8 cellular contexts compared by ENCODE assay signal in genomic region chr9:128690684-128691034, GRCh38. TPM values are rescaled to one million over a fixed set of nuclear protein-coding genes. Genes with fewer than 3 reads are reported as not detected.
A peak's percentile ranks its signal among the peaks of the same experiment; 100 is the strongest.
DNase-seq lines count a peak whose midpoint lies in the region; ATAC-seq, FAIRE-seq and TF ChIP-seq lines count a peak whose summit lies in the region.

No MANE protein-coding gene starts in this region.

- H3K9me3 ChIP-seq in muscle layer of duodenum (ENCODE audit: control insufficient read depth in 1 of 2, low read length in 2 of 2) = no peaks in the 10 kb centered on the region

- H3K27ac ChIP-seq in ACC112 (ENCODE audit: low read depth, low read length) (peak overlapping the region; percentile 48; the same call in 1 of the 2 replicates), muscle layer of duodenum (ENCODE audit: low read length) (peak overlapping the region; percentile 84)

- H3K4me1 ChIP-seq in ACC112 (ENCODE audit: control insufficient read depth, insufficient read depth, low read length, unreplicated experiment) = peaks cover 26% of the 10 kb centered on the region
- peaks cover 4 to 25% of the 10 kb centered on the region in 2 donors for H3K4me1 ChIP-seq in muscle layer of duodenum (ENCODE audit: control insufficient read depth in 1 of 2, insufficient read depth in 2 of 2, low read length in 2 of 2)

- no peak for ATAC-seq in GM18511 (IDR thresholded peaks at IDR 0.05; ENCODE audit: unreplicated experiment)

- H2AFZ ChIP-seq in ACC112 (ENCODE audit: low read length, unreplicated experiment) = no peak overlapping the region

- no peak for TF ChIP-seq CTCF in chondrocyte (IDR thresholded peaks at IDR 0.05)

- peaks cover 46% of the 10 kb centered on the region for H3K79me2 ChIP-seq in ACC112 (ENCODE audit: control insufficient read depth, insufficient read depth, low read length, unreplicated experiment)

- H3K27me3 ChIP-seq in ACC112 (ENCODE audit: insufficient read depth, low read length) (no peaks in the 10 kb centered on the region), muscle layer of duodenum (ENCODE audit: low read depth, low read length) (no peaks in the 10 kb centered on the region)

- no peaks in the 10 kb centered on the region for H3K27me3 Mint-ChIP-seq in IgD-negative memory B cell
- no peaks in the 10 kb centered on the region for H3K27me3 Mint-ChIP-seq in chondrocyte (ENCODE audit: low read depth)

- TF ChIP-seq POLR2A in GM12891 (IDR thresholded peaks at IDR 0.05; ENCODE audit: low read depth, low read length) = no peak

- no peak for FAIRE-seq in GM12891 (lab: Jason Lieb, UNC)

- H3K36me3 Mint-ChIP-seq in IgD-negative memory B cell (peaks cover 2% of the 10 kb centered on the region), chondrocyte (ENCODE audit: low read depth) (peaks cover 21% of the 10 kb centered on the region)

- DNase-seq in chondrocyte (ENCODE audit: low spot score) (no peak), GM12891 (ENCODE audit: insufficient read length, low spot score) (no peak), nucleus accumbens (lab: John Stamatoyannopoulos, UW) (no peak), iPS-NIHi11 (ENCODE audit: low spot score) (no peak)

- H3K4me3 Mint-ChIP-seq in IgD-negative memory B cell (peak overlapping the region; percentile 89 to 100 (median 98)), chondrocyte (ENCODE audit: unreplicated experiment) (peak overlapping the region; percentile 95)

- H3K9me3 Mint-ChIP-seq in IgD-negative memory B cell (peaks cover 0 to 2% (median 0%) of the 10 kb centered on the region in 3 donors), chondrocyte (ENCODE audit: low read depth) (no peaks in the 10 kb centered on the region)

- H3K4me1 Mint-ChIP-seq in IgD-negative memory B cell (peaks cover 20 to 33% (median 28%) of the 10 kb centered on the region in 3 donors), chondrocyte (ENCODE audit: low read depth) (peaks cover 23% of the 10 kb centered on the region)

- H3K4me3 ChIP-seq in ACC112 (ENCODE audit: low read depth, low read length) (peak overlapping the region; percentile 89), muscle layer of duodenum (ENCODE audit: low read depth in 1 of 2, low read length in 2 of 2) (peak overlapping the region; percentile 84 to 87)

- H3K36me3 ChIP-seq in ACC112 (ENCODE audit: insufficient read depth, low read length) = peaks cover 32% of the 10 kb centered on the region
- H3K36me3 ChIP-seq in muscle layer of duodenum (ENCODE audit: control insufficient read depth in 1 of 2, insufficient read depth in 2 of 2, low read length in 2 of 2) = peaks cover 27 to 31% of the 10 kb centered on the region in 2 donors

- peak overlapping the region; percentile 88 to 95 (median 94) for H3K27ac Mint-ChIP-seq in IgD-negative memory B cell
- H3K27ac Mint-ChIP-seq in chondrocyte (ENCODE audit: unreplicated experiment) = peak overlapping the region; percentile 93

TF ChIP-seq in GM12891, 5 proteins besides CTCF, POLR2A, EP300 and RAD21:
- no peak for TF ChIP-seq PAX5 (IDR thresholded peaks at IDR 0.05; ENCODE audit: insufficient read depth, low read length, severe bottlenecking)
- no peak for TF ChIP-seq TAF1 (IDR thresholded peaks at IDR 0.05; ENCODE audit: low read depth, low read length)
- TF ChIP-seq POLR2AphosphoS5 (IDR thresholded peaks at IDR 0.05; ENCODE audit: low read depth, low read length) = no peak
- no peak for TF ChIP-seq SPI1 (IDR thresholded peaks at IDR 0.05; ENCODE audit: low read depth, low read length)
- TF ChIP-seq POU2F2 (IDR thresholded peaks at IDR 0.05; ENCODE audit: low read depth, low read length) = no peak

RNA-seq across cellular contexts. Expression of gene SET, which starts 1.6 kb away (rescaled TPM):
- polyA plus RNA-seq in IgD-negative memory B cell = 257 TPM
- total RNA-seq in chondrocyte = 235 to 266 TPM (median 255 TPM) in 3 replicates
- polyA plus RNA-seq in GM12891 (2012; ENCODE audit: low read depth, missing spikeins) = 292 TPM

RNA-seq across cellular contexts. Expression of gene PKN3, which starts 11.6 kb away (rescaled TPM):
- 0.11 TPM for polyA plus RNA-seq in IgD-negative memory B cell
- total RNA-seq in chondrocyte = 3.1 to 4.2 TPM (median 4.2 TPM) in 3 replicates
- polyA plus RNA-seq in GM12891 (2012; ENCODE audit: low read depth, missing spikeins) = 3.9 TPM

RNA-seq across cellular contexts. Expression of gene ZDHHC12, which starts 33.3 kb away (rescaled TPM):
- 55.3 TPM for polyA plus RNA-seq in IgD-negative memory B cell
- total RNA-seq in chondrocyte = 23.6 to 24.7 TPM (median 24.3 TPM) in 3 replicates
- polyA plus RNA-seq in GM12891 (2012; ENCODE audit: low read depth, missing spikeins) = 56.9 TPM

RNA-seq across cellular contexts. Expression of gene DYNC2I2, which starts 34.0 kb away (rescaled TPM):
- polyA plus RNA-seq in IgD-negative memory B cell = 57.3 TPM
- 23.4 to 41.0 TPM (median 24.0 TPM) in 3 replicates for total RNA-seq in chondrocyte
- 29.0 TPM for polyA plus RNA-seq in GM12891 (2012; ENCODE audit: low read depth, missing spikeins)
